ENCODE assay signal across 19 cellular contexts in genomic region chr5:107461770-107462169, GRCh38.
DNase-seq lines count a peak whose midpoint lies in the region; ATAC-seq and TF ChIP-seq lines count a peak whose summit lies in the region.
"Had no signal": no experiment of that assay in that cellular context is flagged by ENCODE, and none has a peak within 500 bp of the region (broad histone marks: within the 10 kb centered on the region; RNA-seq: fewer than 3 reads in every experiment).

No MANE protein-coding gene starts in this region.

- no peak for TF ChIP-seq POLR2A in breast epithelium (IDR thresholded peaks at IDR 0.05)

- H3K36me3 Mint-ChIP-seq in MCF 10A (ENCODE audit: insufficient read depth, unreplicated experiment), result peaks cover 6% of the 10 kb centered on the region

- no peak overlapping the region for H3K4ac ChIP-seq in mesenchymal stem cell (ENCODE audit: low read depth in 1 of 2, low read length in 2 of 2)

- H4K8ac ChIP-seq in mesenchymal stem cell (ENCODE audit: low read length), result no peak overlapping the region

- intact Hi-C loops in MCF 10A (cut with micrococcal nuclease), result no loop called here
- intact Hi-C loops in breast epithelium (cut with DNase I; ENCODE audit: low total_unique reads), result no loop called here

- no peak for TF ChIP-seq CTCF in MCF 10A (IDR thresholded peaks at IDR 0.05; ENCODE audit: unreplicated experiment)
- no peak for TF ChIP-seq CTCF in breast epithelium (IDR thresholded peaks at IDR 0.05)

- H3K4me3 ChIP-seq in breast epithelium, result no peak overlapping the region
- no peak overlapping the region for H3K4me3 ChIP-seq in mesenchymal stem cell (ENCODE audit: insufficient read depth in 1 of 2, low read depth in 1 of 2, low read length in 2 of 2)

- H4K91ac ChIP-seq in mesenchymal stem cell (ENCODE audit: low read length), result no peak overlapping the region

- H3K23ac ChIP-seq in mesenchymal stem cell (ENCODE audit: low read length in 2 of 2), result no peak overlapping the region

- H3K36me3 ChIP-seq in breast epithelium (no peaks in the 10 kb centered on the region), mesenchymal stem cell (ENCODE audit: control insufficient read depth in 1 of 2, insufficient read depth in 2 of 2, low read depth in 1 of 2, low read length in 2 of 2) (no peaks in the 10 kb centered on the region)

- peaks cover 2% of the 10 kb centered on the region for H3K79me1 ChIP-seq in mesenchymal stem cell (replicated peaks; ENCODE audit: low read length, poor library complexity, severe bottlenecking)

- no peak overlapping the region for H2AK5ac ChIP-seq in mesenchymal stem cell (ENCODE audit: low read length, severe bottlenecking)

- H2AFZ ChIP-seq in mesenchymal stem cell (ENCODE audit: low read depth, low read length), result no peak overlapping the region

- BruUV-seq in MCF 10A (replicated peaks; lab: Mats Ljungman, UMichigan), result no TSS peak

- no peak overlapping the region for H2BK12ac ChIP-seq in mesenchymal stem cell (ENCODE audit: low read length in 2 of 2)

- no peak for DNase-seq in MCF 10A (ENCODE audit: unreplicated experiment)
- no peak for DNase-seq in breast epithelium (ENCODE audit: low spot score in 2 of 2)
- DNase-seq in foreskin melanocyte, result peak; percentile 20
- DNase-seq in mesenchymal stem cell, result no peak
- no peak for DNase-seq in midbrain (lab: John Stamatoyannopoulos, UW)
- DNase-seq: 8988T, C1 segment of cervical spinal cord, DMS 273 treated with DMSO at 0.1 percent for 48 hours, HFFc6, NCI-H1092 treated with DMSO at 0.1 percent for 48 hours, NCI-H2081 treated with DMSO at 0.1 percent for 48 hours, NCI-H510A treated with DMSO at 0.1 percent for 48 hours, NCI-H82 had no signal

- H3K4me1 Mint-ChIP-seq in MCF 10A (ENCODE audit: insufficient read depth, unreplicated experiment), result peaks cover 80% of the 10 kb centered on the region

- H3K27ac ChIP-seq in breast epithelium (no peak overlapping the region), mesenchymal stem cell (ENCODE audit: low read length, poor library complexity, severe bottlenecking) (peak overlapping the region; percentile 82)
- H3K27ac ChIP-seq: KMS-11 had no signal

- H3K14ac ChIP-seq in mesenchymal stem cell (ENCODE audit: low read length in 2 of 2), result no peak overlapping the region

- H3K4me1 ChIP-seq in breast epithelium (no peaks in the 10 kb centered on the region), mesenchymal stem cell (ENCODE audit: control insufficient read depth, insufficient read depth, low read depth, low read length) (peaks cover 16% of the 10 kb centered on the region)

- H3K9me3 ChIP-seq in breast epithelium, result no peaks in the 10 kb centered on the region
- no peaks in the 10 kb centered on the region for H3K9me3 ChIP-seq in mesenchymal stem cell (ENCODE audit: control insufficient read depth, low read length)

- POLR2A ChIA-PET in MCF 10A (lab: Yijun Ruan, JAX), result interaction anchor here (0.6 to 1.7 kb wide), 3 partner anchors 36 to 169 kb away, joined by 3 to 7 read pairs (median 5); no protein-coding TSS in a partner anchor

- H3K27ac Mint-ChIP-seq in MCF 10A (ENCODE audit: low read depth, unreplicated experiment), result peak overlapping the region; percentile 10
- H3K27ac Mint-ChIP-seq: HFFc6 had no signal

- 82% methylated on average over 5 of the region's 5 CpGs for WGBS in mesenchymal stem cell

- CTCF ChIA-PET in MCF 10A (lab: Yijun Ruan, JAX), result interaction anchor here (0.9 to 1.1 kb wide), 3 partner anchors 38 to 110 kb away, joined by 3 read pairs; no protein-coding TSS in a partner anchor

- H3K9me3 Mint-ChIP-seq in MCF 10A (ENCODE audit: unreplicated experiment), result peaks cover 5% of the 10 kb centered on the region

- no peaks in the 10 kb centered on the region for H3K27me3 ChIP-seq in breast epithelium
- no peaks in the 10 kb centered on the region for H3K27me3 ChIP-seq in mesenchymal stem cell (ENCODE audit: control insufficient read depth in 1 of 2, insufficient read depth in 1 of 2, low read length in 2 of 2)

- no peak for ATAC-seq in esophagus mucosa
- ATAC-seq in HG02973 (IDR thresholded peaks at IDR 0.05; ENCODE audit: unreplicated experiment), result no peak
- ATAC-seq in HG03571 (IDR thresholded peaks at IDR 0.05; ENCODE audit: unreplicated experiment), result no peak
- ATAC-seq: Panc1, Right ventricle myocardium inferior had no signal

- no peak overlapping the region for H3K4me2 ChIP-seq in mesenchymal stem cell (ENCODE audit: low read length, poor library complexity, severe bottlenecking)
- H3K4me2 ChIP-seq: KMS-11 had no signal

- H3K27me3 Mint-ChIP-seq in MCF 10A (ENCODE audit: insufficient read depth, unreplicated experiment), result no peaks in the 10 kb centered on the region

- no peak overlapping the region for H2BK5ac ChIP-seq in mesenchymal stem cell (ENCODE audit: low read depth, low read length, poor library complexity, severe bottlenecking)

- no peak overlapping the region for H3K4me3 Mint-ChIP-seq in MCF 10A (ENCODE audit: unreplicated experiment)
- H3K4me3 Mint-ChIP-seq: HFFc6 had no signal

- no peak overlapping the region for H3K18ac ChIP-seq in mesenchymal stem cell (ENCODE audit: low read depth in 1 of 2, low read length in 2 of 2)

- no peak overlapping the region for H3K9ac ChIP-seq in mesenchymal stem cell (ENCODE audit: low read length)
- H3K9ac ChIP-seq: KMS-11 had no signal

- H2BK120ac ChIP-seq in mesenchymal stem cell (ENCODE audit: low read depth, low read length), result no peak overlapping the region

- no peak overlapping the region for H2BK15ac ChIP-seq in mesenchymal stem cell (ENCODE audit: low read depth, poor library complexity, severe bottlenecking)
